In genomic region chr7:128425851-128426250, GRCh38 we compare ENCODE assay signal across 8 cellular contexts. TPM values are rescaled to one million over a fixed set of nuclear protein-coding genes. Genes with fewer than 3 reads are reported as not detected.
DNase-seq lines count a peak whose midpoint lies in the region; ATAC-seq, FAIRE-seq and TF ChIP-seq lines count a peak whose summit lies in the region.

No MANE protein-coding gene starts in this region.

- WGBS in stomach, 5 donors = 22 to 41% (median 32%) methylated on average over 4 of the region's 4 CpGs

- no peak overlapping the region for H3K4me3 Mint-ChIP-seq in natural killer cell treated with Interleukin-12 subunit alpha and Interleukin-12 subunit beta and Interleukin-15 and Interleukin-18, amount 100 ng/mL, for 72 hours

- intact Hi-C loops in stomach (cut with DNase I; ENCODE audit: low total_unique reads) = no loop called here

- H3K27me3 ChIP-seq in H7 (ENCODE audit: control insufficient read depth, insufficient read depth, low read length) = no peaks in the 10 kb centered on the region
- peaks cover 0 to 13% (median 0%) of the 10 kb centered on the region in 3 donors for H3K27me3 ChIP-seq in stomach

- no peak overlapping the region for H3K27ac ChIP-seq in stomach

- no peak overlapping the region for H3K27ac Mint-ChIP-seq in natural killer cell treated with Interleukin-12 subunit alpha and Interleukin-12 subunit beta and Interleukin-15 and Interleukin-18, amount 100 ng/mL, for 72 hours

- no peak for TF ChIP-seq EP300 in stomach (IDR thresholded peaks at IDR 0.05)

- peak; percentile 56 to 66 for ATAC-seq in natural killer cell treated with Interleukin-12 subunit alpha and Interleukin-12 subunit beta and Interleukin-15 and Interleukin-18, amount 100 ng/mL, for 72 hours

- peaks cover 17 to 19% of the 10 kb centered on the region in 2 donors for H3K27me3 Mint-ChIP-seq in natural killer cell treated with Interleukin-12 subunit alpha and Interleukin-12 subunit beta and Interleukin-15 and Interleukin-18, amount 100 ng/mL, for 72 hours

- H3K9me3 ChIP-seq in stomach = no peaks in the 10 kb centered on the region

- H3K4me1 Mint-ChIP-seq in natural killer cell treated with Interleukin-12 subunit alpha and Interleukin-12 subunit beta and Interleukin-15 and Interleukin-18, amount 100 ng/mL, for 72 hours (ENCODE audit: low read depth in 2 of 2) = peaks cover 21% of the 10 kb centered on the region in 2 donors

- H3K36me3 Mint-ChIP-seq in natural killer cell treated with Interleukin-12 subunit alpha and Interleukin-12 subunit beta and Interleukin-15 and Interleukin-18, amount 100 ng/mL, for 72 hours = no peaks in the 10 kb centered on the region

- no peak overlapping the region for H3K4me3 ChIP-seq in H7 (ENCODE audit: insufficient read depth, low read depth, low read length)
- no peak overlapping the region for H3K4me3 ChIP-seq in stomach

- H3K9me3 Mint-ChIP-seq in natural killer cell treated with Interleukin-12 subunit alpha and Interleukin-12 subunit beta and Interleukin-15 and Interleukin-18, amount 100 ng/mL, for 72 hours = no peaks in the 10 kb centered on the region

- H3K36me3 ChIP-seq in H7 (replicated peaks; ENCODE audit: control insufficient read depth, insufficient read depth, low read length) = no peaks in the 10 kb centered on the region
- H3K36me3 ChIP-seq in stomach = no peaks in the 10 kb centered on the region

- TF ChIP-seq CTCF in stomach (IDR thresholded peaks at IDR 0.05) = peak in 5 of 7 experiments; percentile 79 to 95 (median 90)

- H3K4me1 ChIP-seq in stomach = peaks cover 0 to 14% (median 9%) of the 10 kb centered on the region in 4 donors

- no peak for FAIRE-seq in GM12892 (lab: Jason Lieb, UNC)

- TF ChIP-seq POLR2A in erythroblast (IDR thresholded peaks at IDR 0.05; ENCODE audit: low read length) = no peak
- no peak for TF ChIP-seq POLR2A in stomach (IDR thresholded peaks at IDR 0.05)
- TF ChIP-seq POLR2A in GM12892 (IDR thresholded peaks at IDR 0.05; ENCODE audit: low read depth, low read length) = no peak

- DNase-seq in Ammon's horn (ENCODE audit: low spot score) = peak; percentile 68
- DNase-seq in H7 = peak; percentile 90
- peak; percentile 17 to 21 for DNase-seq in NOMO-1 (lab: John Stamatoyannopoulos, UW; ENCODE audit: unreplicated experiment in 2 of 2)
- peak; percentile 73 for DNase-seq in activated CD8-positive, alpha-beta memory T cell treated with anti-CD3 and anti-CD28 coated beads, Interleukin-2, amount 50 U/mL, for 24 hours (ENCODE audit: extremely low read depth)
- DNase-seq in erythroblast (lab: John Stamatoyannopoulos, UW) = peak; percentile 59 to 78
- no peak for DNase-seq in natural killer cell treated with Interleukin-12 subunit alpha and Interleukin-12 subunit beta and Interleukin-15 and Interleukin-18, amount 100 ng/mL, for 72 hours (ENCODE audit: low spot score)
- peak; percentile 87 for DNase-seq in stomach
- no peak for DNase-seq in GM12892 (ENCODE audit: insufficient read length)

RNA-seq across cellular contexts. Expression of gene IMPDH1, which starts 16.1 kb away (rescaled TPM):
- 27.2 and 45.7 TPM in 2 replicates for total RNA-seq in H7 (2014; rRNA removed; shearing (Covaris generic))
- total RNA-seq in natural killer cell treated with Interleukin-12 subunit alpha and Interleukin-12 subunit beta and Interleukin-15 and Interleukin-18, amount 100 ng/mL, for 72 hours = 10 to 100 TPM; 15.8 to 34.5 TPM
- total RNA-seq in stomach = 100 to 1,000 TPM in 2 of 5 donors, 10 to 100 TPM in 3; 45.5 to 188 (median 94.4) TPM
- polyA plus RNA-seq in stomach = 10 to 100 TPM; 32.7 to 72.3 (median 59.7) TPM
- 20.6 TPM for polyA plus RNA-seq in GM12892 (2012; ENCODE audit: missing spikeins)

RNA-seq across cellular contexts. Expression of gene HILPDA, which starts 29.8 kb away (rescaled TPM):
- total RNA-seq in H7 (2014; rRNA removed; shearing (Covaris generic)) = 26.0 and 31.3 TPM in 2 replicates
- 1 to 10 TPM; 3.8 to 9.1 TPM for total RNA-seq in natural killer cell treated with Interleukin-12 subunit alpha and Interleukin-12 subunit beta and Interleukin-15 and Interleukin-18, amount 100 ng/mL, for 72 hours
- 10 to 100 TPM in 1 of 5 donors, 1 to 10 TPM in 2, under 1 TPM in 1, not detected in 1; 0.45 to 38.2 (median 2.3) TPM for total RNA-seq in stomach
- 10 to 100 TPM in 2 of 3 donors, 1 to 10 TPM in 1; 8.1 to 25.8 (median 14.2) TPM for polyA plus RNA-seq in stomach
- 123 TPM for polyA plus RNA-seq in GM12892 (2012; ENCODE audit: missing spikeins)

RNA-seq across cellular contexts. Expression of gene METTL2B, which starts 50.7 kb away (rescaled TPM):
- total RNA-seq in H7 (2014; rRNA removed; shearing (Covaris generic)) = 39.5 TPM in 2 replicates
- 10 to 100 TPM; 35.7 to 48.2 TPM for total RNA-seq in natural killer cell treated with Interleukin-12 subunit alpha and Interleukin-12 subunit beta and Interleukin-15 and Interleukin-18, amount 100 ng/mL, for 72 hours
- total RNA-seq in stomach = 10 to 100 TPM; 10.3 to 21.5 (median 12.5) TPM
- polyA plus RNA-seq in stomach = 10 to 100 TPM in 2 of 3 donors, 1 to 10 TPM in 1; 7.8 to 12.8 (median 11.7) TPM
- polyA plus RNA-seq in GM12892 (2012; ENCODE audit: missing spikeins) = 30.5 TPM

Comparison
In these comparisons a context has a peak if more than half of its experiments do, and no peak if none do; other contexts are left out.
1. DNase-seq: peak in Ammon's horn (single experiment), H7 (single experiment), NOMO-1 (2 of 2), activated CD8-positive, alpha-beta memory T cell treated with anti-CD3 and anti-CD28 coated beads, Interleukin-2, amount 50 U/mL, for 24 hours (single experiment), erythroblast (2 of 2) and stomach (single experiment); none in natural killer cell treated with Interleukin-12 subunit alpha and Interleukin-12 subunit beta and Interleukin-15 and Interleukin-18, amount 100 ng/mL, for 72 hours (single experiment) and GM12892 (single experiment).